In the genomic region with DNA sequence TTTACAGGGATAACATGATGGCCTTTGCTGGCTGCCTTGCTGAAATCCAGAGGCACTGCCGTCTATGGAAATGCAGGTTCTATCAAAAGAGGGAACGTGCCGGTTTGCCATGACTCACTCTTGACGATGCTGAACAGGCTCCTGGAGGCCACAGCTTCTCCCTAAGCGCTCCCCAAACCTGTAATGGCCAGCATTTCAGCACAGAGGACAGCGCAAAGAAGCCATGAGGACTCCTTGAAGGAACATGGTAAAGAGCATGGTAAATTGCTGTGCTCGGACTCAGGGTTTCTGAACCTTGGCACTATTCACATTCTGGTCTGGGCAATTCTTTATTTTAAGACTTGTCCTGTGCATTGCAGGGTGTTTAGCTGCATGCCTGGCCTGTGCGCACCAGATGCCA, we compare ENCODE assay signal across 22 cellular contexts.
"Had no signal": no experiment of that assay in that cellular context is flagged by ENCODE, and none has a peak within 500 bp of the region (broad histone marks: within the 10 kb centered on the region; RNA-seq: fewer than 3 reads in every experiment).

No MANE protein-coding gene starts in this region.

- H3K4me1 ChIP-seq: gastroesophageal sphincter had no signal

- H3K9me3 Mint-ChIP-seq: activated B cell treated with CpG ODN at 0.5 μM for 24 hours; activated CD4-positive, alpha-beta T cell treated with anti-CD3 and anti-CD28 coated beads, Interleukin-2, amount 10 ng/mL, durations not matched to agents 7 days and 5 days; activated naive CD8-positive, alpha-beta T cell treated with anti-CD3 and anti-CD28 coated beads, Interleukin-2, amount 10 ng/mL, durations not matched to agents 7 days and 5 days; activated T-helper 1 cell treated with anti-CD3 and anti-CD28 coated beads, Interleukin-12 subunit alpha, Interleukin-12 subunit beta, Interleukin-2, Interleukin-4 antibody, amounts not matched to agents 30 ng/mL and 10 ng/mL and 1 ng/mL, durations not matched to agents 14 hours and 24 hours and 36 hours; stimulated activated effector memory CD8-positive, alpha-beta T cell treated with anti-CD3 and anti-CD28 coated beads, Interleukin-12 subunit alpha, Interleukin-12 subunit beta, amount 100 ng/mL, for 72 hours had no signal

- H3K36me3 Mint-ChIP-seq: activated naive CD8-positive, alpha-beta T cell treated with anti-CD3 and anti-CD28 coated beads, Interleukin-2, amount 10 ng/mL, durations not matched to agents 7 days and 5 days; naive thymus-derived CD4-positive, alpha-beta T cell; stimulated activated effector memory CD8-positive, alpha-beta T cell treated with anti-CD3 and anti-CD28 coated beads, Interleukin-12 subunit alpha, Interleukin-12 subunit beta, amount 100 ng/mL, for 72 hours had no signal

- H3K27ac ChIP-seq: brain microvascular endothelial cell, gastroesophageal sphincter, neutrophil, thoracic aorta had no signal

- ATAC-seq: gastroesophageal sphincter; left colon; naive thymus-derived CD4-positive, alpha-beta T cell; stimulated activated effector memory CD8-positive, alpha-beta T cell treated with anti-CD3 and anti-CD28 coated beads, Interleukin-12 subunit alpha, Interleukin-12 subunit beta, amount 100 ng/mL, for 72 hours had no signal

- H3K9me3 ChIP-seq: gastroesophageal sphincter, neutrophil, thoracic aorta had no signal

- H3K4me3 Mint-ChIP-seq: activated B cell treated with CpG ODN at 0.5 μM for 24 hours; activated CD4-positive, alpha-beta T cell treated with anti-CD3 and anti-CD28 coated beads, Interleukin-2, amount 10 ng/mL, durations not matched to agents 7 days and 5 days; activated naive CD8-positive, alpha-beta T cell treated with anti-CD3 and anti-CD28 coated beads, Interleukin-2, amount 10 ng/mL, durations not matched to agents 7 days and 5 days; activated T-helper 1 cell treated with anti-CD3 and anti-CD28 coated beads, Interleukin-12 subunit alpha, Interleukin-12 subunit beta, Interleukin-2, Interleukin-4 antibody, amounts not matched to agents 30 ng/mL and 10 ng/mL and 1 ng/mL, durations not matched to agents 14 hours and 24 hours and 36 hours; naive thymus-derived CD4-positive, alpha-beta T cell; stimulated activated effector memory CD8-positive, alpha-beta T cell treated with anti-CD3 and anti-CD28 coated beads, Interleukin-12 subunit alpha, Interleukin-12 subunit beta, amount 100 ng/mL, for 72 hours had no signal

- DNase-seq: activated B cell treated with CpG ODN at 0.5 μM for 24 hours; activated CD4-positive, alpha-beta T cell treated with anti-CD3 and anti-CD28 coated beads, Interleukin-2, amount 10 ng/mL, durations not matched to agents 7 days and 5 days; activated CD8-positive, alpha-beta memory T cell treated with anti-CD3 and anti-CD28 coated beads for 24 hours; activated naive CD8-positive, alpha-beta T cell treated with anti-CD3 and anti-CD28 coated beads, Interleukin-2, amount 10 ng/mL, durations not matched to agents 7 days and 5 days; anterior cingulate cortex; brain microvascular endothelial cell; cerebellar nuclear complex; effector memory CD4-positive, alpha-beta T cell; left colon; naive thymus-derived CD4-positive, alpha-beta T cell; stimulated activated CD4-positive, alpha-beta T cell treated with anti-CD3 and anti-CD28 coated beads, Interleukin-12 subunit alpha, Interleukin-12 subunit beta, amount 100 ng/mL, for 4 hours; stimulated activated CD4-positive, alpha-beta T cell treated with anti-CD3 and anti-CD28 coated beads, Interleukin-2, amount 100 ng/mL, for 24 hours; T-helper 2 cell had no signal

- H3K27ac Mint-ChIP-seq: activated B cell treated with CpG ODN at 0.5 μM for 24 hours; activated CD4-positive, alpha-beta T cell treated with anti-CD3 and anti-CD28 coated beads, Interleukin-2, amount 10 ng/mL, durations not matched to agents 7 days and 5 days; activated naive CD8-positive, alpha-beta T cell treated with anti-CD3 and anti-CD28 coated beads, Interleukin-2, amount 10 ng/mL, durations not matched to agents 7 days and 5 days; activated T-helper 1 cell treated with anti-CD3 and anti-CD28 coated beads, Interleukin-12 subunit alpha, Interleukin-12 subunit beta, Interleukin-2, Interleukin-4 antibody, amounts not matched to agents 30 ng/mL and 10 ng/mL and 1 ng/mL, durations not matched to agents 14 hours and 24 hours and 36 hours; naive thymus-derived CD4-positive, alpha-beta T cell; stimulated activated effector memory CD8-positive, alpha-beta T cell treated with anti-CD3 and anti-CD28 coated beads, Interleukin-12 subunit alpha, Interleukin-12 subunit beta, amount 100 ng/mL, for 72 hours had no signal

- H3K27me3 ChIP-seq: brain microvascular endothelial cell, neutrophil had no signal

- H3K4me3 ChIP-seq: gastroesophageal sphincter, lung, thoracic aorta had no signal

- H3K4me1 Mint-ChIP-seq: activated B cell treated with CpG ODN at 0.5 μM for 24 hours; activated CD4-positive, alpha-beta T cell treated with anti-CD3 and anti-CD28 coated beads, Interleukin-2, amount 10 ng/mL, durations not matched to agents 7 days and 5 days; activated naive CD8-positive, alpha-beta T cell treated with anti-CD3 and anti-CD28 coated beads, Interleukin-2, amount 10 ng/mL, durations not matched to agents 7 days and 5 days; naive thymus-derived CD4-positive, alpha-beta T cell; stimulated activated effector memory CD8-positive, alpha-beta T cell treated with anti-CD3 and anti-CD28 coated beads, Interleukin-12 subunit alpha, Interleukin-12 subunit beta, amount 100 ng/mL, for 72 hours had no signal

- H3K36me3 ChIP-seq: brain microvascular endothelial cell, gastroesophageal sphincter, neutrophil, thoracic aorta had no signal

- FAIRE-seq: islet of Langerhans, TTC549, urothelium cell line had no signal
